In genomic region chr16:81437860-81438259, GRCh38 we compare ENCODE assay signal across 22 cellular contexts. TPM values are rescaled to one million over a fixed set of nuclear protein-coding genes. Genes with fewer than 3 reads are reported as not detected.
A peak's percentile ranks its signal among the peaks of the same experiment; 100 is the strongest.
DNase-seq lines count a peak whose midpoint lies in the region; ATAC-seq, FAIRE-seq and TF ChIP-seq lines count a peak whose summit lies in the region.
"Had no signal": no experiment of that assay in that cellular context is flagged by ENCODE, and none has a peak within 500 bp of the region (broad histone marks: within the 10 kb centered on the region; RNA-seq: fewer than 3 reads in every experiment).

No MANE protein-coding gene starts in this region.

- H2BK15ac ChIP-seq in H1 (ENCODE audit: low read length): no peak overlapping the region

- no peak overlapping the region for H3K18ac ChIP-seq in H1 (ENCODE audit: extremely low read depth, low read length)

- H4K8ac ChIP-seq in H1 (ENCODE audit: extremely low read depth, insufficient read depth, low read length): no peak overlapping the region; the same call in 1 of the 2 replicates

- no peak overlapping the region for H2AK5ac ChIP-seq in H1 (ENCODE audit: low read depth, low read length)

- CTCF ChIA-PET in H1 (lab: Charles Lee; ENCODE audit: partially characterized antibody): interaction anchor here (0.6 to 1.9 kb wide), 3 partner anchors 9 to 28 kb away, joined by 3 to 5 read pairs (median 3); no protein-coding TSS in a partner anchor

- no peaks in the 10 kb centered on the region for H4K20me1 ChIP-seq in H1 (replicated peaks in 1 of 2; ENCODE audit: control insufficient read depth in 1 of 2, insufficient read depth in 2 of 2, low read length in 2 of 2)

- no peaks in the 10 kb centered on the region for H3K79me2 ChIP-seq in H1 (ENCODE audit: control insufficient read depth in 1 of 2, insufficient read depth in 2 of 2, low read length in 2 of 2)

- H2BK5ac ChIP-seq in H1 (ENCODE audit: low read depth, low read length): no peak overlapping the region

- H3K79me1 ChIP-seq in H1 (ENCODE audit: low read depth, low read length): no peaks in the 10 kb centered on the region

- POLR2A ChIA-PET in H1 (lab: Charles Lee; ENCODE audit: partially characterized antibody): no interaction called here

- H3K4me3 Mint-ChIP-seq in stimulated activated naive B cell treated with anti-CD40 and anti-IgM and Interleukin-4, amounts not matched to agents 10 μg/mL and 1 μg/mL and 100 μg/mL, for 72 hours: no peak overlapping the region
- H3K4me3 Mint-ChIP-seq: activated B cell treated with CpG ODN at 0.5 μM for 24 hours; activated T-cell treated with anti-CD3 and anti-CD28 coated beads, Interleukin-2, amount 50 U/mL, for 72 hours; CD8-positive, alpha-beta T cell had no signal

- H2BK120ac ChIP-seq in H1 (replicated peaks; ENCODE audit: low read depth, low read length): no peak overlapping the region

- peak overlapping the region; percentile 70; the same call in 1 of the 2 replicates for H2AFZ ChIP-seq in H1 (ENCODE audit: low read length)

- H2BK12ac ChIP-seq in H1 (ENCODE audit: low read depth, low read length): peak overlapping the region; percentile 33; the same call in 1 of the 2 replicates

- DNase-seq in NOMO-1 (lab: John Stamatoyannopoulos, UW; ENCODE audit: unreplicated experiment in 2 of 2) (peak; percentile 28 to 44), NOMO-1 treated with dmso at 0.1 percent for 144 hours (lab: John Stamatoyannopoulos, UW; ENCODE audit: unreplicated experiment) (no peak), NB4 (ENCODE audit: low read depth) (peak; percentile 65), H1 (ENCODE audit: low read depth in 1 of 2, low spot score in 2 of 2) (no peak), NCI-H1105 treated with DMSO at 0.1 percent for 48 hours (lab: John Stamatoyannopoulos, UW) (no peak), COR-L47 (lab: John Stamatoyannopoulos, UW) (no peak)
- no peak for DNase-seq in stimulated activated naive B cell treated with anti-CD40 and anti-IgM and Interleukin-4, amounts not matched to agents 10 μg/mL and 1 μg/mL and 100 μg/mL, for 72 hours
- DNase-seq: activated B cell treated with CpG ODN at 0.5 μM for 24 hours; activated T-cell treated with anti-CD3 and anti-CD28 coated beads, Interleukin-2, amount 50 U/mL, for 72 hours; CD8-positive, alpha-beta T cell; cortex of kidney; left cardiac atrium; NCI-H1105; NCI-H226; retina; tibial artery had no signal

- H3K27me3 Mint-ChIP-seq in stimulated activated naive B cell treated with anti-CD40 and anti-IgM and Interleukin-4, amounts not matched to agents 10 μg/mL and 1 μg/mL and 100 μg/mL, for 72 hours: peaks cover 0 to 8% of the 10 kb centered on the region in 2 donors

- no peaks in the 10 kb centered on the region; a peak in 1 of 7 replicates for H3K27me3 ChIP-seq in H1 (replicated peaks in 1 of 4; ENCODE audit: control insufficient read depth in 3 of 4, extremely low read depth in 1 of 4, insufficient read depth in 3 of 4, low read length in 3 of 4)
- H3K27me3 ChIP-seq: body of pancreas, gastroesophageal sphincter had no signal

- ATAC-seq in stimulated activated naive B cell treated with anti-CD40 and anti-IgM and Interleukin-4, amounts not matched to agents 10 μg/mL and 1 μg/mL and 100 μg/mL, for 72 hours (replicated peaks): no peak
- ATAC-seq in HG02623 (IDR thresholded peaks at IDR 0.05; ENCODE audit: unreplicated experiment): no peak
- ATAC-seq: activated naive CD4-positive, alpha-beta T cell treated with anti-CD3 and anti-CD28 coated beads, Interleukin-2, amount 50 U/mL, for 72 hours; body of pancreas; gastroesophageal sphincter; left cardiac atrium had no signal

- H3K27ac ChIP-seq in H1 (ENCODE audit: low read depth, low read length): no peak overlapping the region
- H3K27ac ChIP-seq: body of pancreas, gastroesophageal sphincter, RWPE1, tibial artery had no signal

- TF ChIP-seq CTCF in NB4 (IDR thresholded peaks at IDR 0.05; ENCODE audit: low read depth, low read length): no peak
- TF ChIP-seq CTCF in H1 (IDR thresholded peaks at IDR 0.05; ENCODE audit: control extremely low read depth in 1 of 3, insufficient read depth in 1 of 3, low read depth in 1 of 3, low read length in 3 of 3): no peak

- H4K91ac ChIP-seq in H1 (replicated peaks; ENCODE audit: insufficient read length, low read length): no peak overlapping the region

- H3K9me3 ChIP-seq in H1 (ENCODE audit: insufficient read depth in 2 of 2, low read depth in 1 of 2, low read length in 1 of 2): no peaks in the 10 kb centered on the region
- H3K9me3 ChIP-seq: body of pancreas, gastroesophageal sphincter, tibial artery had no signal

- H3K9me3 Mint-ChIP-seq in stimulated activated naive B cell treated with anti-CD40 and anti-IgM and Interleukin-4, amounts not matched to agents 10 μg/mL and 1 μg/mL and 100 μg/mL, for 72 hours: no peaks in the 10 kb centered on the region
- H3K9me3 Mint-ChIP-seq: activated B cell treated with CpG ODN at 0.5 μM for 24 hours; activated naive CD4-positive, alpha-beta T cell treated with anti-CD3 and anti-CD28 coated beads, Interleukin-2, amount 50 U/mL, for 72 hours; activated T-cell treated with anti-CD3 and anti-CD28 coated beads, Interleukin-2, amount 50 U/mL, for 72 hours; CD8-positive, alpha-beta T cell had no signal

- FAIRE-seq in H1 (lab: Jason Lieb, UNC): no peak
- FAIRE-seq: GM18507 had no signal

- H3K56ac ChIP-seq in H1 (replicated peaks; ENCODE audit: insufficient read length, low read depth, low read length): no peak overlapping the region

- H3K27ac Mint-ChIP-seq in stimulated activated naive B cell treated with anti-CD40 and anti-IgM and Interleukin-4, amounts not matched to agents 10 μg/mL and 1 μg/mL and 100 μg/mL, for 72 hours: peak overlapping the region; percentile 49
- H3K27ac Mint-ChIP-seq: activated B cell treated with CpG ODN at 0.5 μM for 24 hours; activated naive CD4-positive, alpha-beta T cell treated with anti-CD3 and anti-CD28 coated beads, Interleukin-2, amount 50 U/mL, for 72 hours; CD8-positive, alpha-beta T cell had no signal

- no peak for TF ChIP-seq POLR2A in NB4 (IDR thresholded peaks at IDR 0.05; ENCODE audit: extremely low read depth, insufficient read length)
- TF ChIP-seq POLR2A in H1 (IDR thresholded peaks at IDR 0.05; ENCODE audit: control extremely low read depth in 1 of 2, low read depth in 2 of 2, low read length in 2 of 2): no peak

- TF ChIP-seq EP300 in H1 (IDR thresholded peaks at IDR 0.05; ENCODE audit: borderline replicate concordance in 1 of 2, low read depth in 2 of 2, low read length in 2 of 2): no peak

- peaks cover 0 to 4% (median 3%) of the 10 kb centered on the region in 4 experiments; a peak in 2 of 7 replicates for H3K4me1 ChIP-seq in H1 (replicated peaks in 1 of 4; ENCODE audit: control insufficient read depth in 3 of 4, insufficient read depth in 4 of 4, low read length in 3 of 4)
- H3K4me1 ChIP-seq: body of pancreas had no signal

- WGBS in H1 (ENCODE audit: extremely low coverage in 1 of 2, insufficient coverage in 1 of 2, insufficient read length in 1 of 2, insufficient replicate concordance in 2 of 2, low coverage in 1 of 2, low lambda C conversion rate in 2 of 2, missing lambda C conversion rate in 1 of 2), 2 experiments: 90% methylated on average over 10 of the region's 10 CpGs; no CpG with 5 or more reads in 1 of the 2 experiments

- H3K4ac ChIP-seq in H1 (replicated peaks; ENCODE audit: insufficient read length, low read depth, low read length): no peak overlapping the region

- peaks cover 10 to 13% of the 10 kb centered on the region in 2 donors for H3K4me1 Mint-ChIP-seq in stimulated activated naive B cell treated with anti-CD40 and anti-IgM and Interleukin-4, amounts not matched to agents 10 μg/mL and 1 μg/mL and 100 μg/mL, for 72 hours

- H3K23me2 ChIP-seq in H1 (ENCODE audit: low read depth, low read length): no peaks in the 10 kb centered on the region

- H4K5ac ChIP-seq in H1 (ENCODE audit: insufficient read length, low read depth, low read length): no peak overlapping the region

- H3K9ac ChIP-seq in H1 (replicated peaks in 1 of 4; ENCODE audit: extremely low read depth in 1 of 4, low read depth in 3 of 4, low read length in 3 of 4): no peak overlapping the region

- no peak overlapping the region for H3K23ac ChIP-seq in H1 (ENCODE audit: insufficient read length)

- H3K36me3 ChIP-seq in H1 (ENCODE audit: control insufficient read depth in 2 of 4, insufficient read depth in 4 of 4, low read length in 3 of 4): no peaks in the 10 kb centered on the region
- H3K36me3 ChIP-seq: gastroesophageal sphincter, tibial artery had no signal

- TF ChIP-seq RAD21 in H1 (IDR thresholded peaks at IDR 0.05 in 1 of 2, conservative IDR thresholded peaks at IDR 0.05 in 1 of 2; ENCODE audit: low read depth in 2 of 2, low read length in 2 of 2): no peak

- H3K14ac ChIP-seq in H1 (ENCODE audit: insufficient read length): no peak overlapping the region

- no peak overlapping the region for H2BK20ac ChIP-seq in H1 (ENCODE audit: low read length)

- H3K4me3 ChIP-seq in NB4 (ENCODE audit: low read depth, low read length) (no peak overlapping the region), H1 (ENCODE audit: extremely low read depth in 1 of 4, insufficient read depth in 2 of 4, low read depth in 3 of 4, low read length in 4 of 4) (no peak overlapping the region)
- H3K4me3 ChIP-seq: body of pancreas, gastroesophageal sphincter, tibial artery had no signal

- no peak overlapping the region for H3K4me2 ChIP-seq in H1 (ENCODE audit: insufficient read depth in 1 of 2, low read depth in 2 of 2, low read length in 2 of 2)

- H3K36me3 Mint-ChIP-seq in stimulated activated naive B cell treated with anti-CD40 and anti-IgM and Interleukin-4, amounts not matched to agents 10 μg/mL and 1 μg/mL and 100 μg/mL, for 72 hours: no peaks in the 10 kb centered on the region
- H3K36me3 Mint-ChIP-seq: activated naive CD4-positive, alpha-beta T cell treated with anti-CD3 and anti-CD28 coated beads, Interleukin-2, amount 50 U/mL, for 72 hours; CD8-positive, alpha-beta T cell had no signal

TF ChIP-seq in H1, 55 proteins besides CTCF, POLR2A, EP300 and RAD21 (continues in another document):
- TF ChIP-seq ASH2L (IDR thresholded peaks at IDR 0.05; ENCODE audit: low read length) (no peak), ZNF274 (IDR thresholded peaks at IDR 0.05; ENCODE audit: borderline replicate concordance, extremely low read depth, low read length) (no peak), TEAD4 (IDR thresholded peaks at IDR 0.05; ENCODE audit: low read depth, low read length) (no peak), SP2 (IDR thresholded peaks at IDR 0.05; ENCODE audit: low read length) (no peak), RNF2 (IDR thresholded peaks at IDR 0.05; ENCODE audit: borderline replicate concordance, low read depth, low read length, missing control alignments, poor library complexity, severe bottlenecking) (no peak)

RNA-seq across cellular contexts. Expression of gene CMIP, which starts 6.7 kb away (rescaled TPM):
- total RNA-seq in H1 (2021; fragmentation: NEBNext Ultra II Directional; extraction: Animal tissue kit (Norgen Biotek cat#: 25700)): 53.2 and 62.0 TPM in 2 replicates
- 7.9 and 21.2 TPM in 2 replicates for polyA plus RNA-seq in H1 (2011; rRNA removed)
- 7.9 TPM for polyA plus RNA-seq in H1 (2011; cell fraction: cytosol; rRNA removed)
- polyA plus RNA-seq in H1 (2011; cell fraction: nucleus; rRNA removed): 27.3 TPM
- polyA plus RNA-seq in H1 (2012, experiment 1 of 2): 44.6 to 50.3 TPM (median 45.5 TPM) in 4 replicates
- polyA plus RNA-seq in H1 (2012, experiment 2 of 2): 28.6 TPM
- 36.4 TPM for polyA plus RNA-seq in H1 (2013, experiment 1 of 2)
- polyA plus RNA-seq in H1 (2013, experiment 2 of 2): 34.4 TPM
- 20.8 and 26.6 TPM in 2 replicates for polyA minus RNA-seq in H1 (2011; rRNA and poly(A)+ RNA removed)
- polyA minus RNA-seq in H1 (2011; cell fraction: cytosol; rRNA and poly(A)+ RNA removed): 35.2 TPM
- polyA minus RNA-seq in H1 (2011; cell fraction: nucleus; rRNA and poly(A)+ RNA removed): 37.7 TPM

Comparison
In these comparisons a context has a peak if more than half of its experiments do, and no peak if none do; other contexts are left out.
1. DNase-seq: peak in NOMO-1 (2 of 2) and NB4 (single experiment); none in NOMO-1 treated with dmso at 0.1 percent for 144 hours (single experiment), H1 (0 of 2), stimulated activated naive B cell treated with anti-CD40 and anti-IgM and Interleukin-4, amounts not matched to agents 10 μg/mL and 1 μg/mL and 100 μg/mL, for 72 hours (single experiment), NCI-H1105 treated with DMSO at 0.1 percent for 48 hours (single experiment) and COR-L47 (single experiment).